In the genomic region with DNA sequence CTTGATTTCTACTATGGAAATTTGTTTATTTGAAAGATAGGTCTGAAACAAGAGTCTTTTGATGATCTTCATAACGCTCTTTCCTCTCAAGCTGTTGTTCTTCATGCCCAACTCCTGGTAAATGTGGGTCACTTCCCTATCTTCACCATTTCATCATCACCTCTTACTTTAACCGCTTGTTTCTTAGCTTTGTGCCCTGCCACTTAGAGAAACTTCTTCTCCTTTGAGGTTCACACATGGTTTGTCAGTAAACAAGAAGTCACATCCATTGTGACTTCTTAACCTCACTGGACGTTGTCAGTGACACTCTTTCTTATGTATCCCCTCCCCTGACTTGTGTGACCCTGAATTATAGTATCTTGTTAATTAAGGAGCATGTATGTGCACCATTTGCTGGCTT, we compare ENCODE assay signal across 15 cellular contexts. TPM values are rescaled to one million over a fixed set of nuclear protein-coding genes. Genes with fewer than 3 reads are reported as not detected.
DNase-seq lines count a peak whose midpoint lies in the region; ATAC-seq lines count a peak whose summit lies in the region.
"Had no signal": no experiment of that assay in that cellular context is flagged by ENCODE, and none has a peak within 500 bp of the region (broad histone marks: within the 10 kb centered on the region; RNA-seq: fewer than 3 reads in every experiment).

No MANE protein-coding gene starts in this region.

- no peaks in the 10 kb centered on the region for H3K27me3 ChIP-seq in skeletal muscle tissue (ENCODE audit: control insufficient read depth in 3 of 3, insufficient read depth in 3 of 3, low read length in 3 of 3)

- intact Hi-C loops in left ventricle myocardium superior (cut with micrococcal nuclease): no loop called here

- in situ Hi-C loops in KBM-7 (cut with MboI; ENCODE audit: low pct_unique_long_range_greater_than_20kb, low sequenced_read_pairs): no loop called here

- peak overlapping the region; percentile 38 for H3K27ac ChIP-seq in skeletal muscle tissue (ENCODE audit: low read depth, low read length)

- H3K4me3 ChIP-seq in skeletal muscle tissue (ENCODE audit: low read length in 3 of 3): no peak overlapping the region

- no peak overlapping the region for H3K9ac ChIP-seq in skeletal muscle tissue (ENCODE audit: low read depth in 1 of 3, low read length in 3 of 3)

- no peaks in the 10 kb centered on the region for H3K36me3 ChIP-seq in skeletal muscle tissue (ENCODE audit: control insufficient read depth in 3 of 3, insufficient read depth in 3 of 3, low read length in 3 of 3)

- ATAC-seq in left ventricle myocardium superior: peak; percentile 51
- ATAC-seq: stimulated activated naive CD8-positive, alpha-beta T cell treated with anti-CD3 and anti-CD28 coated beads, Interleukin-15, Interleukin-2, amounts not matched to agents 100 U/mL and 50 U/mL, for 24 hours had no signal

- no peaks in the 10 kb centered on the region for H3K9me3 ChIP-seq in skeletal muscle tissue (ENCODE audit: control insufficient read depth in 3 of 3, low read length in 3 of 3)

- H3K4me1 ChIP-seq in skeletal muscle tissue (ENCODE audit: control insufficient read depth in 3 of 3, insufficient read depth in 3 of 3, low read length in 3 of 3): no peaks in the 10 kb centered on the region

- DNase-seq in KBM-7 (peak; percentile 78), SKM-1 (lab: John Stamatoyannopoulos, UW; ENCODE audit: unreplicated experiment) (peak; percentile 89), left ventricle myocardium superior (no peak), HPDE6-E6E7 (ENCODE audit: extremely low spot score) (no peak), DMS79 (lab: John Stamatoyannopoulos, UW) (no peak), ureter (ENCODE audit: low spot score) (no peak), islet precursor cell (no peak)
- DNase-seq: activated CD4-positive, CD25-positive, alpha-beta regulatory T cell treated with anti-CD3 and anti-CD28 coated beads, Interleukin-2, amount 50 U/mL, for 72 hours; activated T-cell treated with anti-CD3 and anti-CD28 coated beads for 4 hours; CD4-positive, CD25-positive, alpha-beta regulatory T cell; effector CD4-positive, alpha-beta T cell; stimulated activated CD4-positive, alpha-beta T cell treated with anti-CD3 and anti-CD28 coated beads, Interleukin-4, amount 100 ng/mL, for 4 hours; stimulated activated naive CD8-positive, alpha-beta T cell treated with anti-CD3 and anti-CD28 coated beads, Interleukin-15, Interleukin-2, amounts not matched to agents 100 U/mL and 50 U/mL, for 24 hours; T-helper 1 cell had no signal

RNA-seq across cellular contexts. Expression of a gene that starts 16.9 kb away (rescaled TPM):
- 1.2 TPM for total RNA-seq in left ventricle myocardium superior
- total RNA-seq in skeletal muscle tissue: 2.6 TPM
- 1.2 TPM for total RNA-seq in ureter
- total RNA-seq: CD4-positive, CD25-positive, alpha-beta regulatory T cell had no signal

RNA-seq across cellular contexts. Expression of a gene that starts 29.7 kb away (rescaled TPM):
- total RNA-seq in left ventricle myocardium superior (not detected), skeletal muscle tissue (not detected), ureter (13.5 TPM)
- total RNA-seq: CD4-positive, CD25-positive, alpha-beta regulatory T cell had no signal

RNA-seq across cellular contexts. Expression of a gene that starts 38.3 kb away (rescaled TPM):
- total RNA-seq in left ventricle myocardium superior (1.0 TPM), skeletal muscle tissue (0.52 TPM), ureter (0.94 TPM)

Comparison
In these comparisons a context has a peak if more than half of its experiments do, and no peak if none do; other contexts are left out.
1. DNase-seq: peak in KBM-7 (single experiment) and SKM-1 (single experiment); none in left ventricle myocardium superior (single experiment), HPDE6-E6E7 (single experiment), DMS79 (single experiment), ureter (single experiment) and islet precursor cell (single experiment).
2. RNA of a gene that starts 29.7 kb away (total RNA-seq): 13.5 TPM in ureter (single experiment); not detected in left ventricle myocardium superior (single experiment) and not detected in skeletal muscle tissue (single experiment); every median in the first group is over 10 times any median in the second.